In the genomic region with DNA sequence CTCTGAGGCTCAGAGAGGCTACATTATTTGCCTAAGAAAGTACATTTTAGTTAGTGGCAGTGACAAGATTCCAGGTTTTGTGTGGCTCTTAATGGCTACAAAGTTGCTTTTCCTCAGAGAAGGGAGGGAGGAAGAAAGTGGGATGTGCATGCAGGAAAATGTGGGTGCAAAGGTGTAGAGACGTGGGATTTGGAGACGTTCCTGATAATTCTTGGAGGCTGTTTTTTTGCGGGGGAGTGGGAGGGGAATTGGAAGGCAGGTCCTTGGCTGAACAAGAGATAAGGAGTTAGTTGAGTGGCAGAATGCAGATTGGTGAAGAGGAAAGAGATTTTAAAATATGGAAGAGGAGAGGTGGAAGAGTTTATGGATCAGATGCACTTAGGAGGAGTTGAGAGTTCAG, we compare ENCODE assay signal across 34 cellular contexts.
DNase-seq lines count a peak whose midpoint lies in the region; ATAC-seq and TF ChIP-seq lines count a peak whose summit lies in the region.
"Had no signal": no experiment of that assay in that cellular context is flagged by ENCODE, and none has a peak within 500 bp of the region (broad histone marks: within the 10 kb centered on the region; RNA-seq: fewer than 3 reads in every experiment).

No MANE protein-coding gene starts in this region.

- peak overlapping the region; percentile 41 for H3K27ac Mint-ChIP-seq in activated CD4-positive, alpha-beta memory T cell treated with anti-CD3 and anti-CD28 coated beads, Interleukin-2, amount 10 ng/mL, durations not matched to agents 7 days and 5 days
- no peak overlapping the region for H3K27ac Mint-ChIP-seq in activated CD4-positive, alpha-beta memory T cell treated with anti-CD3 and anti-CD28 coated beads for 36 hours
- H3K27ac Mint-ChIP-seq in natural killer cell treated with Interleukin-12 subunit alpha and Interleukin-12 subunit beta and Interleukin-15 and Interleukin-18, amount 100 ng/mL, for 72 hours = no peak overlapping the region
- H3K27ac Mint-ChIP-seq in natural killer cell = no peak overlapping the region
- peak overlapping the region; percentile 38 for H3K27ac Mint-ChIP-seq in nephron progenitor cell
- H3K27ac Mint-ChIP-seq: B cell; CD4-positive, alpha-beta memory T cell; CD4-positive, alpha-beta T cell; CD4-positive, CD25-positive, alpha-beta regulatory T cell; CD8-positive, alpha-beta T cell had no signal

- no peak for DNase-seq in activated CD4-positive, alpha-beta memory T cell treated with anti-CD3 and anti-CD28 coated beads, Interleukin-2, amount 10 ng/mL, durations not matched to agents 7 days and 5 days
- DNase-seq in activated CD4-positive, alpha-beta memory T cell treated with anti-CD3 and anti-CD28 coated beads for 36 hours = no peak
- peak; percentile 3 for DNase-seq in natural killer cell treated with Interleukin-12 subunit alpha and Interleukin-12 subunit beta and Interleukin-15 and Interleukin-18, amount 100 ng/mL, for 72 hours (ENCODE audit: low spot score)
- DNase-seq in natural killer cell (no peak), nephron progenitor cell (no peak)
- DNase-seq in stimulated activated CD4-positive, alpha-beta T cell treated with anti-CD3 and anti-CD28 coated beads, Interleukin-2, amount 100 ng/mL, for 24 hours = no peak
- no peak for DNase-seq in activated CD4-positive, CD25-positive, alpha-beta regulatory T cell (lab: John Stamatoyannopoulos, UW)
- DNase-seq: 8988T; ACHN; AML-193; C1 segment of cervical spinal cord; Caco-2; Calu3; CD4-positive, alpha-beta memory T cell; CD4-positive, alpha-beta T cell; CD4-positive, CD25-positive, alpha-beta regulatory T cell; CD8-positive, alpha-beta memory T cell; CD8-positive, alpha-beta T cell; DMS 273 treated with DMSO at 0.1 percent for 48 hours; DMS153; DMS53; DMS79; DMS79 treated with DMSO at 0.1 percent for 48 hours; DND-41; EL had no signal

- POLR2A ChIA-PET in activated CD4-positive, alpha-beta memory T cell treated with anti-CD3 and anti-CD28 coated beads, Interleukin-2, amount 10 ng/mL, durations not matched to agents 7 days and 5 days (lab: Charles Lee) = no interaction called here
- POLR2A ChIA-PET in activated CD4-positive, alpha-beta memory T cell treated with anti-CD3 and anti-CD28 coated beads for 36 hours (lab: Charles Lee) = no interaction called here
- POLR2A ChIA-PET in HEK293 (lab: Yijun Ruan, JAX) = no interaction called here

- H3K36me3 ChIP-seq in HEK293 (ENCODE audit: control insufficient read depth in 2 of 2, insufficient read depth in 1 of 2, low read length in 2 of 2) = no peaks in the 10 kb centered on the region
- H3K36me3 ChIP-seq: BE2C; BLaER1; BLaER1 treated with 17β-estradiol and CSF1 and Interleukin-3, amounts not matched to agents 10 nM and 100 nM had no signal

- ATAC-seq in natural killer cell treated with Interleukin-12 subunit alpha and Interleukin-12 subunit beta and Interleukin-15 and Interleukin-18, amount 100 ng/mL, for 72 hours = no peak
- no peak for ATAC-seq in natural killer cell
- ATAC-seq: A549; CD8-positive, alpha-beta T cell had no signal

- TF ChIP-seq CTCF in natural killer cell (IDR thresholded peaks at IDR 0.05) (no peak), HEK293 (tag by site-specific recombination; IDR thresholded peaks at IDR 0.05) (no peak), nephron progenitor cell (IDR thresholded peaks at IDR 0.05) (no peak)

- peaks cover 27% of the 10 kb centered on the region for H3K27me3 Mint-ChIP-seq in activated CD4-positive, alpha-beta memory T cell treated with anti-CD3 and anti-CD28 coated beads, Interleukin-2, amount 10 ng/mL, durations not matched to agents 7 days and 5 days
- peaks cover 22% of the 10 kb centered on the region for H3K27me3 Mint-ChIP-seq in activated CD4-positive, alpha-beta memory T cell treated with anti-CD3 and anti-CD28 coated beads for 36 hours
- H3K27me3 Mint-ChIP-seq in natural killer cell treated with Interleukin-12 subunit alpha and Interleukin-12 subunit beta and Interleukin-15 and Interleukin-18, amount 100 ng/mL, for 72 hours = peaks cover 24 to 38% of the 10 kb centered on the region in 2 donors
- H3K27me3 Mint-ChIP-seq in natural killer cell (ENCODE audit: low read depth in 2 of 2) = peaks cover 12 to 45% of the 10 kb centered on the region in 2 donors
- peaks cover 31% of the 10 kb centered on the region for H3K27me3 Mint-ChIP-seq in nephron progenitor cell (ENCODE audit: low read depth, poor library complexity)

- no peaks in the 10 kb centered on the region for H3K36me3 Mint-ChIP-seq in activated CD4-positive, alpha-beta memory T cell treated with anti-CD3 and anti-CD28 coated beads, Interleukin-2, amount 10 ng/mL, durations not matched to agents 7 days and 5 days (ENCODE audit: low read depth)
- H3K36me3 Mint-ChIP-seq in activated CD4-positive, alpha-beta memory T cell treated with anti-CD3 and anti-CD28 coated beads for 36 hours = no peaks in the 10 kb centered on the region
- H3K36me3 Mint-ChIP-seq in natural killer cell treated with Interleukin-12 subunit alpha and Interleukin-12 subunit beta and Interleukin-15 and Interleukin-18, amount 100 ng/mL, for 72 hours = no peaks in the 10 kb centered on the region
- H3K36me3 Mint-ChIP-seq in natural killer cell (no peaks in the 10 kb centered on the region), nephron progenitor cell (ENCODE audit: low read depth) (no peaks in the 10 kb centered on the region)
- H3K36me3 Mint-ChIP-seq: CD14-positive monocyte; CD4-positive, alpha-beta memory T cell; CD4-positive, CD25-positive, alpha-beta regulatory T cell; CD8-positive, alpha-beta memory T cell; CD8-positive, alpha-beta T cell had no signal

- CTCF ChIA-PET in activated CD4-positive, alpha-beta memory T cell treated with anti-CD3 and anti-CD28 coated beads, Interleukin-2, amount 10 ng/mL, durations not matched to agents 7 days and 5 days (lab: Charles Lee) = no interaction called here
- CTCF ChIA-PET in activated CD4-positive, alpha-beta memory T cell treated with anti-CD3 and anti-CD28 coated beads for 36 hours (lab: Charles Lee) = no interaction called here
- CTCF ChIA-PET in HEK293 (lab: Yijun Ruan, JAX) = no interaction called here

- H3K4me1 Mint-ChIP-seq in activated CD4-positive, alpha-beta memory T cell treated with anti-CD3 and anti-CD28 coated beads, Interleukin-2, amount 10 ng/mL, durations not matched to agents 7 days and 5 days = no peaks in the 10 kb centered on the region
- H3K4me1 Mint-ChIP-seq in activated CD4-positive, alpha-beta memory T cell treated with anti-CD3 and anti-CD28 coated beads for 36 hours (ENCODE audit: low read depth) = no peaks in the 10 kb centered on the region
- no peaks in the 10 kb centered on the region for H3K4me1 Mint-ChIP-seq in natural killer cell treated with Interleukin-12 subunit alpha and Interleukin-12 subunit beta and Interleukin-15 and Interleukin-18, amount 100 ng/mL, for 72 hours (ENCODE audit: low read depth in 2 of 2)
- H3K4me1 Mint-ChIP-seq in natural killer cell (no peaks in the 10 kb centered on the region), nephron progenitor cell (peaks cover 49% of the 10 kb centered on the region)
- H3K4me1 Mint-ChIP-seq: B cell; CD14-positive monocyte; CD4-positive, alpha-beta memory T cell; CD4-positive, CD25-positive, alpha-beta regulatory T cell; CD8-positive, alpha-beta memory T cell had no signal

- H3K4me1 ChIP-seq in HEK293 (ENCODE audit: control insufficient read depth, insufficient read depth, low read length) = no peaks in the 10 kb centered on the region
- H3K4me1 ChIP-seq: A549, Caco-2 had no signal

- intact Hi-C loops in activated CD4-positive, alpha-beta memory T cell treated with anti-CD3 and anti-CD28 coated beads for 36 hours (cut with micrococcal nuclease) = no loop called here
- intact Hi-C loops in natural killer cell (cut with micrococcal nuclease) = no loop called here

- no peaks in the 10 kb centered on the region for H3K9me3 Mint-ChIP-seq in activated CD4-positive, alpha-beta memory T cell treated with anti-CD3 and anti-CD28 coated beads, Interleukin-2, amount 10 ng/mL, durations not matched to agents 7 days and 5 days
- H3K9me3 Mint-ChIP-seq in activated CD4-positive, alpha-beta memory T cell treated with anti-CD3 and anti-CD28 coated beads for 36 hours = no peaks in the 10 kb centered on the region
- H3K9me3 Mint-ChIP-seq in natural killer cell treated with Interleukin-12 subunit alpha and Interleukin-12 subunit beta and Interleukin-15 and Interleukin-18, amount 100 ng/mL, for 72 hours = no peaks in the 10 kb centered on the region
- no peaks in the 10 kb centered on the region for H3K9me3 Mint-ChIP-seq in natural killer cell
- no peaks in the 10 kb centered on the region for H3K9me3 Mint-ChIP-seq in nephron progenitor cell
- H3K9me3 Mint-ChIP-seq: CD4-positive, alpha-beta memory T cell; CD4-positive, alpha-beta T cell; CD4-positive, CD25-positive, alpha-beta regulatory T cell; CD8-positive, alpha-beta memory T cell; CD8-positive, alpha-beta T cell had no signal

- no peak overlapping the region for H3K4me3 Mint-ChIP-seq in activated CD4-positive, alpha-beta memory T cell treated with anti-CD3 and anti-CD28 coated beads, Interleukin-2, amount 10 ng/mL, durations not matched to agents 7 days and 5 days
- H3K4me3 Mint-ChIP-seq in activated CD4-positive, alpha-beta memory T cell treated with anti-CD3 and anti-CD28 coated beads for 36 hours = no peak overlapping the region
- H3K4me3 Mint-ChIP-seq in natural killer cell treated with Interleukin-12 subunit alpha and Interleukin-12 subunit beta and Interleukin-15 and Interleukin-18, amount 100 ng/mL, for 72 hours = no peak overlapping the region
- H3K4me3 Mint-ChIP-seq in natural killer cell (no peak overlapping the region), nephron progenitor cell (no peak overlapping the region)
- H3K4me3 Mint-ChIP-seq: B cell; CD4-positive, alpha-beta memory T cell; CD4-positive, alpha-beta T cell; CD4-positive, CD25-positive, alpha-beta regulatory T cell; CD8-positive, alpha-beta memory T cell; CD8-positive, alpha-beta T cell had no signal

- no peaks in the 10 kb centered on the region for H3K9me3 ChIP-seq in HEK293 (ENCODE audit: control insufficient read depth, insufficient read depth, low read depth, low read length)
- H3K9me3 ChIP-seq: A549; BE2C; BLaER1; BLaER1 treated with 17β-estradiol and CSF1 and Interleukin-3, amounts not matched to agents 10 nM and 100 nM; Caco-2 had no signal

- no peak overlapping the region for H3K27ac ChIP-seq in HEK293 (ENCODE audit: extremely low read depth, low read depth, low read length)
- H3K27ac ChIP-seq: 22Rv1; A549; BLaER1; BLaER1 treated with 17β-estradiol and CSF1 and Interleukin-3, amounts not matched to agents 10 nM and 100 nM; C4-2B had no signal

- no peak overlapping the region for H3K4me3 ChIP-seq in HEK293 (ENCODE audit: low read depth, low read length)
- H3K4me3 ChIP-seq: A549; BLaER1; BLaER1 treated with 17β-estradiol and CSF1 and Interleukin-3, amounts not matched to agents 10 nM and 100 nM had no signal

TF ChIP-seq in HEK293, 187 proteins besides CTCF, POLR2A, EP300 and RAD21:
- no peak for TF ChIP-seq MEIS1 (CRISPR knock-in tag; IDR thresholded peaks at IDR 0.05; ENCODE audit: borderline replicate concordance)
- peak; percentile 97 for TF ChIP-seq EGR2 (tag by site-specific recombination; IDR thresholded peaks at IDR 0.05; ENCODE audit: low read depth)
- peak; percentile 94 for TF ChIP-seq ZFHX2 (tag by site-specific recombination; conservative IDR thresholded peaks at IDR 0.05)
- 0 out of 2 replicates have a peak, but pooled peaks have one; percentile 24 for TF ChIP-seq ZNF366 (tag by site-specific recombination; conservative IDR thresholded peaks at IDR 0.05)

Comparison
In these comparisons a context has a peak if more than half of its experiments do, and no peak if none do; other contexts are left out.
1. H3K27ac Mint-ChIP-seq: peak in activated CD4-positive, alpha-beta memory T cell treated with anti-CD3 and anti-CD28 coated beads, Interleukin-2, amount 10 ng/mL, durations not matched to agents 7 days and 5 days (single experiment) and nephron progenitor cell (single experiment); none in activated CD4-positive, alpha-beta memory T cell treated with anti-CD3 and anti-CD28 coated beads for 36 hours (single experiment), natural killer cell treated with Interleukin-12 subunit alpha and Interleukin-12 subunit beta and Interleukin-15 and Interleukin-18, amount 100 ng/mL, for 72 hours (0 of 2) and natural killer cell (0 of 2).